Comparison of ENCODE assay signal across 28 cellular contexts in genomic region chr2:119276864-119277263, GRCh38.
"Had no signal": no experiment of that assay in that cellular context is flagged by ENCODE, and none has a peak within 500 bp of the region (broad histone marks: within the 10 kb centered on the region; RNA-seq: fewer than 3 reads in every experiment).

No MANE protein-coding gene starts in this region.

- H3K4me3 ChIP-seq: dorsolateral prefrontal cortex, gastrocnemius medialis, lung, mucosa of descending colon, smooth muscle cell, stomach, thyroid gland, vagina had no signal

- H2AFZ ChIP-seq: parathyroid adenoma had no signal

- DNase-seq: dorsolateral prefrontal cortex; effector CD4-positive, alpha-beta T cell; foreskin fibroblast; gastrocnemius medialis; kidney; mucosa of descending colon; naive B cell; stimulated activated CD4-positive, alpha-beta T cell treated with anti-CD3 and anti-CD28 coated beads, Interleukin-12 subunit alpha, Interleukin-12 subunit beta, amount 100 ng/mL, for 4 hours; stimulated activated CD4-positive, alpha-beta T cell treated with anti-CD3 and anti-CD28 coated beads, Interleukin-1b, Interleukin-23, amount 100 ng/mL, for 48 hours; stimulated activated CD4-positive, alpha-beta T cell treated with anti-CD3 and anti-CD28 coated beads, Interleukin-4, amount 100 ng/mL, for 1 hour; stimulated activated CD8-positive, alpha-beta memory T cell treated with anti-CD3 and anti-CD28 coated beads, Interleukin-4, amount 100 ng/mL, for 48 hours; stimulated activated naive CD4-positive, alpha-beta T cell; stomach; thyroid gland; trophoblast cell had no signal

- H3K4me3 Mint-ChIP-seq: memory B cell; mesothelial cell of epicardium; naive B cell; natural killer cell treated with Interleukin-12 subunit alpha and Interleukin-12 subunit beta and Interleukin-15 and Interleukin-18, amount 100 ng/mL, for 72 hours; neural crest cell had no signal

- H3K4me1 Mint-ChIP-seq: memory B cell, mesothelial cell of epicardium, neural crest cell had no signal

- H3K4me1 ChIP-seq: gastrocnemius medialis, parathyroid adenoma, thyroid gland, vagina had no signal

- H3K79me2 ChIP-seq: parathyroid adenoma had no signal

- H3K4me2 ChIP-seq: smooth muscle cell had no signal

- H3K36me3 Mint-ChIP-seq: natural killer cell treated with Interleukin-12 subunit alpha and Interleukin-12 subunit beta and Interleukin-15 and Interleukin-18, amount 100 ng/mL, for 72 hours had no signal

- H3K27ac Mint-ChIP-seq: memory B cell; mesothelial cell of epicardium; naive B cell; natural killer cell treated with Interleukin-12 subunit alpha and Interleukin-12 subunit beta and Interleukin-15 and Interleukin-18, amount 100 ng/mL, for 72 hours; progenitor cell of endocrine pancreas had no signal

- H3K36me3 ChIP-seq: gastrocnemius medialis, stomach, thyroid gland, vagina had no signal

- H3K9ac ChIP-seq: parathyroid adenoma had no signal

- FAIRE-seq: kidney had no signal

- H3K27me3 Mint-ChIP-seq: memory B cell; natural killer cell treated with Interleukin-12 subunit alpha and Interleukin-12 subunit beta and Interleukin-15 and Interleukin-18, amount 100 ng/mL, for 72 hours had no signal

- H3K27me3 ChIP-seq: dorsolateral prefrontal cortex, gastrocnemius medialis, stomach, thyroid gland, vagina had no signal

- H3K9me3 ChIP-seq: gastrocnemius medialis, mucosa of descending colon, stomach, thyroid gland, vagina had no signal

- H3K27ac ChIP-seq: dorsolateral prefrontal cortex, epithelial cell of prostate, gastrocnemius medialis, parathyroid adenoma, stomach, thyroid gland, vagina had no signal

- ATAC-seq: esophagus mucosa; gastrocnemius medialis; left lobe of liver; mucosa of descending colon; natural killer cell treated with Interleukin-12 subunit alpha and Interleukin-12 subunit beta and Interleukin-15 and Interleukin-18, amount 100 ng/mL, for 72 hours; sciatic nerve had no signal

- H3K9me3 Mint-ChIP-seq: natural killer cell treated with Interleukin-12 subunit alpha and Interleukin-12 subunit beta and Interleukin-15 and Interleukin-18, amount 100 ng/mL, for 72 hours; neural crest cell had no signal
